In the genomic region with DNA sequence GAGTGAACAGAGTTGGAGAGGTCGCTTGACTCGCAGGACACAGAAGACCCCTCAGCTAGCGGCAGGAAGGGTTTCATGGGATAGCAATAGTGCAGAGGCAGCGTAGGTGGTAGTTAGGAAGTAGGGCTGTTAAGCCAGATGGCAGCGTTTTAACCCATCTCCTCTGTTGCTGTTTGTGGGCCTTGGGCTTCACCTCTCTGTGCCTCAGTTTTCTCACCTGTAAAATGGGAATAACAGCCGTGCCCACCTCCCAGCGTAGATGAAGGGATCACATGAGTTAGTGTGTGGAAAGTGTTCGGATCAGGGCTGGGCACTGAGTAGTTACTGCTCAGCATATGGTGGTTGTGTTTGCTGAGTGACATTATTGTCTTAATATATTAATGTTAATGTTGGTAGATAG, we compare ENCODE assay signal across 14 cellular contexts. TPM values are rescaled to one million over a fixed set of nuclear protein-coding genes. Genes with fewer than 3 reads are reported as not detected.
DNase-seq lines count a peak whose midpoint lies in the region; ATAC-seq and TF ChIP-seq lines count a peak whose summit lies in the region.
"Had no signal": no experiment of that assay in that cellular context is flagged by ENCODE, and none has a peak within 500 bp of the region (broad histone marks: within the 10 kb centered on the region; RNA-seq: fewer than 3 reads in every experiment).

No MANE protein-coding gene starts in this region.

- H3K9me3 ChIP-seq in SK-N-SH (no peaks in the 10 kb centered on the region), Loucy (ENCODE audit: insufficient read depth, low read depth, low read length) (no peaks in the 10 kb centered on the region), neural progenitor cell (ENCODE audit: low read depth) (no peaks in the 10 kb centered on the region), gastrocnemius medialis (no peaks in the 10 kb centered on the region)

- peaks cover 14% of the 10 kb centered on the region for H3K9me3 Mint-ChIP-seq in dendritic cell treated with granulocyte-macrophage colony-stimulating factor and Interleukin-4, amounts not matched to agents 40 ng/mL and 50 ng/mL, for 4 days
- peaks cover 44% of the 10 kb centered on the region for H3K9me3 Mint-ChIP-seq in neural progenitor cell

- DNase-seq in SK-N-SH: no peak
- DNase-seq in neural progenitor cell (ENCODE audit: low spot score): no peak
- no peak for DNase-seq in NCI-H1092 treated with DMSO at 0.1 percent for 48 hours (lab: John Stamatoyannopoulos, UW)
- DNase-seq in gastrocnemius medialis: no peak
- no peak for DNase-seq in NOMO-1 treated with DMSO at 0.1 percent for 48 hours (lab: John Stamatoyannopoulos, UW; ENCODE audit: unreplicated experiment)
- DNase-seq: activated CD4-positive, alpha-beta T cell treated with anti-CD3 and anti-CD28 coated beads for 48 hours; DMS53; hypothalamus; NCI-H146; NCI-H748 treated with DMSO at 0.1 percent for 48 hours had no signal

- H3K27me3 ChIP-seq in SK-N-SH (ENCODE audit: insufficient read depth): no peaks in the 10 kb centered on the region
- no peaks in the 10 kb centered on the region for H3K27me3 ChIP-seq in Loucy (ENCODE audit: insufficient read depth, low read length, poor library complexity, severe bottlenecking)
- H3K27me3 ChIP-seq in neural progenitor cell: no peaks in the 10 kb centered on the region
- no peaks in the 10 kb centered on the region for H3K27me3 ChIP-seq in gastrocnemius medialis

- H3F3A ChIP-seq in SK-N-SH (replicated peaks; ENCODE audit: insufficient read depth) (peaks cover 3% of the 10 kb centered on the region), Loucy (ENCODE audit: low read depth) (no peaks in the 10 kb centered on the region), neural progenitor cell (ENCODE audit: low read depth) (peaks cover 8% of the 10 kb centered on the region)

- no peak for TF ChIP-seq POLR2A in gastrocnemius medialis (IDR thresholded peaks at IDR 0.05)

- peaks cover 0 to 6% of the 10 kb centered on the region in 2 experiments; a peak in 1 of 4 replicates for H3K4me1 ChIP-seq in SK-N-SH (ENCODE audit: control insufficient read depth in 1 of 2, insufficient read depth in 2 of 2, low read depth in 1 of 2, low read length in 1 of 2)
- no peaks in the 10 kb centered on the region for H3K4me1 ChIP-seq in Loucy (ENCODE audit: insufficient read depth, low read length, poor library complexity, severe bottlenecking)
- H3K4me1 ChIP-seq in neural progenitor cell: no peaks in the 10 kb centered on the region
- H3K4me1 ChIP-seq in gastrocnemius medialis: peaks cover 2 to 6% of the 10 kb centered on the region in 2 donors

- POLR2A ChIA-PET in SK-N-SH (lab: Yijun Ruan, JAX): no interaction called here

- H3K27me3 Mint-ChIP-seq in dendritic cell treated with granulocyte-macrophage colony-stimulating factor and Interleukin-4, amounts not matched to agents 40 ng/mL and 50 ng/mL, for 4 days: no peaks in the 10 kb centered on the region
- H3K27me3 Mint-ChIP-seq in neural progenitor cell (ENCODE audit: insufficient read depth, low read depth): peaks cover 5% of the 10 kb centered on the region

- H3K27ac ChIP-seq in SK-N-SH (ENCODE audit: low read depth in 2 of 2, low read length in 1 of 2) (no peak overlapping the region), neural progenitor cell (no peak overlapping the region), gastrocnemius medialis (no peak overlapping the region)
- H3K27ac ChIP-seq: 22Rv1 had no signal

- H3K9me2 ChIP-seq in SK-N-SH (no peaks in the 10 kb centered on the region), Loucy (replicated peaks; ENCODE audit: low read depth, low read length) (no peaks in the 10 kb centered on the region)

- no peak for TF ChIP-seq EP300 in SK-N-SH (IDR thresholded peaks at IDR 0.05; ENCODE audit: borderline replicate concordance in 1 of 2, low read depth in 1 of 2, low read length in 1 of 2)

- intact Hi-C loops in dendritic cell treated with granulocyte-macrophage colony-stimulating factor and Interleukin-4, amounts not matched to agents 40 ng/mL and 50 ng/mL, for 4 days (cut with micrococcal nuclease): no loop called here
- intact Hi-C loops in gastrocnemius medialis (cut with DNase I; ENCODE audit: low total_unique reads): loop anchor here (10.0 kb wide), 1 partner anchor 237 kb away; the partner anchor contains the start of gene CLK4

- ATAC-seq in SK-N-SH treated with all-trans-retinoic acid at 6 μM for 48 hours (no peak), gastrocnemius medialis (no peak)

- peaks cover 25% of the 10 kb centered on the region for H3K4me1 Mint-ChIP-seq in dendritic cell treated with granulocyte-macrophage colony-stimulating factor and Interleukin-4, amounts not matched to agents 40 ng/mL and 50 ng/mL, for 4 days (ENCODE audit: low read depth)
- H3K4me1 Mint-ChIP-seq in neural progenitor cell: peaks cover 11% of the 10 kb centered on the region

- H3K4me3 ChIP-seq in SK-N-SH (ENCODE audit: low read depth in 2 of 2, low read length in 1 of 2) (0 out of 4 replicates have a peak overlapping the region, but pooled peaks of 1 of the 2 experiments have one; percentile 6), Loucy (ENCODE audit: low read length, poor library complexity, severe bottlenecking) (peak overlapping the region; percentile 59), neural progenitor cell (no peak overlapping the region), gastrocnemius medialis (no peak overlapping the region)

- H4K20me1 ChIP-seq in SK-N-SH (ENCODE audit: insufficient read depth) (no peaks in the 10 kb centered on the region), Loucy (ENCODE audit: insufficient read depth, low read length, poor library complexity, severe bottlenecking) (no peaks in the 10 kb centered on the region), neural progenitor cell (ENCODE audit: low read depth) (no peaks in the 10 kb centered on the region)

- H3K4me3 Mint-ChIP-seq in dendritic cell treated with granulocyte-macrophage colony-stimulating factor and Interleukin-4, amounts not matched to agents 40 ng/mL and 50 ng/mL, for 4 days: peak overlapping the region; percentile 62
- peak overlapping the region; percentile 81 for H3K4me3 Mint-ChIP-seq in neural progenitor cell

- H3K9ac ChIP-seq in SK-N-SH (no peak overlapping the region), Loucy (ENCODE audit: low read depth, low read length, poor library complexity, severe bottlenecking) (peak overlapping the region; percentile 39), neural progenitor cell (no peak overlapping the region)

- H3K4me2 ChIP-seq in SK-N-SH (0 out of 2 replicates have a peak overlapping the region, but pooled peaks have one; percentile 20), Loucy (ENCODE audit: low read depth, low read length, poor library complexity, severe bottlenecking) (peak overlapping the region; percentile 60), neural progenitor cell (no peak overlapping the region)

- H3K27ac Mint-ChIP-seq in dendritic cell treated with granulocyte-macrophage colony-stimulating factor and Interleukin-4, amounts not matched to agents 40 ng/mL and 50 ng/mL, for 4 days: peak overlapping the region; percentile 33
- H3K27ac Mint-ChIP-seq in neural progenitor cell: no peak overlapping the region

- in situ Hi-C loops in gastrocnemius medialis (cut with MboI; ENCODE audit: low sequenced_read_pairs in 4 of 4): loop anchor here in 1 of 4 donors (25.0 kb wide), 1 partner anchor 599 kb away; no protein-coding TSS in a partner anchor

- CTCF ChIA-PET in SK-N-SH (lab: Yijun Ruan, JAX): no interaction called here

- TF ChIP-seq CTCF in SK-N-SH (IDR thresholded peaks at IDR 0.05) (no peak), Loucy (conservative IDR thresholded peaks at IDR 0.05; ENCODE audit: low read length) (no peak), neural progenitor cell (IDR thresholded peaks at IDR 0.05) (no peak), gastrocnemius medialis (IDR thresholded peaks at IDR 0.05 in 4 of 5, conservative IDR thresholded peaks at IDR 0.05 in 1 of 5) (no peak)

- no peak for TF ChIP-seq RAD21 in SK-N-SH (IDR thresholded peaks at IDR 0.05; ENCODE audit: low read length)

- H3K36me3 ChIP-seq in SK-N-SH (replicated peaks in 1 of 2; ENCODE audit: control insufficient read depth in 1 of 2, insufficient read depth in 2 of 2, low read length in 1 of 2) (peaks cover 28 to 30% of the 10 kb centered on the region in 2 experiments), Loucy (ENCODE audit: insufficient read depth, low read length) (peaks cover 6% of the 10 kb centered on the region; the same call in 1 of the 2 replicates), neural progenitor cell (peaks cover 4% of the 10 kb centered on the region), gastrocnemius medialis (peaks cover 3 to 25% of the 10 kb centered on the region in 2 donors)

- no peak overlapping the region for H2AFZ ChIP-seq in SK-N-SH (ENCODE audit: low read depth)
- no peak overlapping the region for H2AFZ ChIP-seq in Loucy (ENCODE audit: low read length)
- no peak overlapping the region for H2AFZ ChIP-seq in neural progenitor cell (replicated peaks)

- WGBS in SK-N-SH (ENCODE audit: low lambda C conversion rate): 99% methylated on average over 8 of the region's 8 CpGs

- H3K79me2 ChIP-seq in SK-N-SH (ENCODE audit: insufficient read depth): peaks cover 19% of the 10 kb centered on the region; the same call in 1 of the 2 replicates
- H3K79me2 ChIP-seq in Loucy (ENCODE audit: insufficient read depth, low read length): peaks cover 11% of the 10 kb centered on the region; the same call in 1 of the 2 replicates
- H3K79me2 ChIP-seq in neural progenitor cell (ENCODE audit: low read depth): peaks cover 14% of the 10 kb centered on the region

- H3K36me3 Mint-ChIP-seq in dendritic cell treated with granulocyte-macrophage colony-stimulating factor and Interleukin-4, amounts not matched to agents 40 ng/mL and 50 ng/mL, for 4 days (ENCODE audit: low read depth): peaks cover 51% of the 10 kb centered on the region
- H3K36me3 Mint-ChIP-seq in neural progenitor cell: peaks cover 46% of the 10 kb centered on the region

TF ChIP-seq in SK-N-SH, 30 proteins besides CTCF, POLR2A, EP300 and RAD21 (continues in another document):
- TF ChIP-seq FOXJ3 (CRISPR knock-in tag; IDR thresholded peaks at IDR 0.05): no peak
- TF ChIP-seq SMC3 (IDR thresholded peaks at IDR 0.05; ENCODE audit: low read depth, low read length): no peak
- no peak for TF ChIP-seq FOXM1 (IDR thresholded peaks at IDR 0.05; ENCODE audit: low read depth)

TF ChIP-seq in SK-N-SH treated with all-trans-retinoic acid at 6 μM for 48 hours, 23 proteins besides CTCF, POLR2A, EP300 and RAD21 (continues in another document):
- TF ChIP-seq ZNF70 (CRISPR knock-in tag; IDR thresholded peaks at IDR 0.05) (no peak), BACH2 (CRISPR knock-in tag; IDR thresholded peaks at IDR 0.05; ENCODE audit: borderline replicate concordance) (no peak)

RNA-seq across cellular contexts. Expression of gene ZNF354B, which starts 1.9 kb away (rescaled TPM):
- polyA plus RNA-seq in SK-N-SH (2012; rRNA removed): 7.1 and 10.7 TPM in 2 replicates
- 4.8 TPM in 2 replicates for polyA plus RNA-seq in SK-N-SH (2012; cell fraction: cytosol; rRNA removed)
- polyA plus RNA-seq in SK-N-SH (2012; cell fraction: nucleus; rRNA removed): 34.1 and 38.5 TPM in 2 replicates
- 16.3 and 31.3 TPM in 2 replicates for total RNA-seq in neural progenitor cell (ENCODE audit: low replicate concordance)
- 10 to 100 TPM in 1 of 4 donors, 1 to 10 TPM in 3; 4.4 to 11.3 (median 5.0) TPM for total RNA-seq in gastrocnemius medialis

RNA-seq across cellular contexts. Expression of gene ZFP2, which starts 34.1 kb away (rescaled TPM):
- polyA plus RNA-seq in SK-N-SH (2012; rRNA removed): 0.29 and 0.33 TPM in 2 replicates
- 0.34 and 0.35 TPM in 2 replicates for polyA plus RNA-seq in SK-N-SH (2012; cell fraction: cytosol; rRNA removed)
- 0.42 and 0.61 TPM in 2 replicates for polyA plus RNA-seq in SK-N-SH (2012; cell fraction: nucleus; rRNA removed)
- 6.8 and 14.5 TPM in 2 replicates for total RNA-seq in neural progenitor cell (ENCODE audit: low replicate concordance)
- 1 to 10 TPM in 3 of 4 donors, under 1 TPM in 1; 0.71 to 2.1 (median 1.5) TPM for total RNA-seq in gastrocnemius medialis
